In genomic region chr2:188511346-188511745, GRCh38 we compare ENCODE assay signal across 17 cellular contexts.
A peak's percentile ranks its signal among the peaks of the same experiment; 100 is the strongest.
DNase-seq lines count a peak whose midpoint lies in the region; ATAC-seq, FAIRE-seq and TF ChIP-seq lines count a peak whose summit lies in the region.
"Had no signal": no experiment of that assay in that cellular context is flagged by ENCODE, and none has a peak within 500 bp of the region (broad histone marks: within the 10 kb centered on the region; RNA-seq: fewer than 3 reads in every experiment).

No MANE protein-coding gene starts in this region.

- H3K9me1 ChIP-seq in IMR-90 (ENCODE audit: insufficient read depth, low read length): no peaks in the 10 kb centered on the region

- H3K4ac ChIP-seq in IMR-90 (ENCODE audit: low read depth, low read length): peak overlapping the region; percentile 58

- no peak overlapping the region for H4K91ac ChIP-seq in IMR-90 (ENCODE audit: insufficient read depth, low read depth, low read length)

- no peak overlapping the region for H2AK5ac ChIP-seq in IMR-90 (ENCODE audit: low read depth, low read length)

- POLR2A ChIA-PET in IMR-90 (lab: Charles Lee; ENCODE audit: unreplicated experiment): no interaction called here

- no peak overlapping the region for H3K18ac ChIP-seq in IMR-90 (ENCODE audit: low read depth, low read length)

- H3K27ac ChIP-seq in IMR-90 (ENCODE audit: insufficient read depth, low read length): no peak overlapping the region
- H3K27ac ChIP-seq: BLaER1 treated with 17β-estradiol and CSF1 and Interleukin-3, amounts not matched to agents 10 nM and 100 nM had no signal

- TF ChIP-seq RAD21 in IMR-90 (IDR thresholded peaks at IDR 0.05; ENCODE audit: low read length): no peak

- H3K36me3 Mint-ChIP-seq in nephron (ENCODE audit: low read depth): no peaks in the 10 kb centered on the region

- in situ Hi-C loops in IMR-90 (cut with MboI; ENCODE audit: low sequenced_read_pairs): loop anchor here (5.0 kb wide), 1 partner anchor 219 kb away; the partner anchor contains the start of gene GULP1

- H3K56ac ChIP-seq in IMR-90 (ENCODE audit: extremely low read depth, insufficient read depth, low read length): no peak overlapping the region; the same call in 1 of the 2 replicates

- no peaks in the 10 kb centered on the region for H3K9me3 ChIP-seq in IMR-90 (ENCODE audit: control insufficient read depth, insufficient read depth, low read length)
- H3K9me3 ChIP-seq: BLaER1 treated with 17β-estradiol and CSF1 and Interleukin-3, amounts not matched to agents 10 nM and 100 nM had no signal

- TF ChIP-seq CTCF in IMR-90 (conservative IDR thresholded peaks at IDR 0.05; ENCODE audit: low read depth, low read length) (no peak), nephron (IDR thresholded peaks at IDR 0.05; ENCODE audit: unreplicated experiment in 3 of 3) (no peak)

- H3K4me3 ChIP-seq in IMR-90 (ENCODE audit: insufficient read depth, low read depth, low read length): no peak overlapping the region
- H3K4me3 ChIP-seq: BLaER1 treated with 17β-estradiol and CSF1 and Interleukin-3, amounts not matched to agents 10 nM and 100 nM had no signal

- CTCF ChIA-PET in IMR-90 (lab: Yijun Ruan, JAX): no interaction called here

- H3K4me3 Mint-ChIP-seq in nephron: no peak overlapping the region

- intact Hi-C loops in IMR-90 (cut with micrococcal nuclease): loop anchor here (5.0 to 10.0 kb wide), 3 partner anchors 854 to 1647 kb away; no protein-coding TSS in a partner anchor

- no peak overlapping the region for H4K5ac ChIP-seq in IMR-90 (ENCODE audit: low read depth, low read length)

- H3K4me2 ChIP-seq in IMR-90 (ENCODE audit: low read depth, low read length): no peak overlapping the region
- H3K4me2 ChIP-seq: BLaER1 treated with 17β-estradiol and CSF1 and Interleukin-3, amounts not matched to agents 10 nM and 100 nM had no signal

- H3K14ac ChIP-seq in IMR-90 (replicated peaks; ENCODE audit: low read depth, low read length): no peak overlapping the region

- no peak for TF ChIP-seq POLR2A in IMR-90 (IDR thresholded peaks at IDR 0.05; ENCODE audit: low read depth, low read length)
- no peak for TF ChIP-seq POLR2A in GM12891 (IDR thresholded peaks at IDR 0.05; ENCODE audit: low read depth, low read length)

- peak overlapping the region in 1 of 2 experiments; percentile 19; a peak in 1 of 4 replicates for H4K8ac ChIP-seq in IMR-90 (ENCODE audit: low read depth in 2 of 2, low read length in 2 of 2)

- no peak overlapping the region for H2AK9ac ChIP-seq in IMR-90 (replicated peaks; ENCODE audit: low read depth, low read length, poor library complexity)

- dilution Hi-C loops in IMR-90 (cut with HindIII; ENCODE audit: low sequenced_read_pairs, unreplicated experiment): no loop called here

- no peaks in the 10 kb centered on the region for H4K20me1 ChIP-seq in IMR-90 (ENCODE audit: insufficient read depth, low read length)
- H4K20me1 ChIP-seq: BLaER1 treated with 17β-estradiol and CSF1 and Interleukin-3, amounts not matched to agents 10 nM and 100 nM had no signal

- no TSS peak for BruUV-seq in IMR-90 (replicated peaks; lab: Mats Ljungman, UMichigan)

- ATAC-seq in IMR-90 (ENCODE audit: low read depth): no peak
- ATAC-seq: HCT116 had no signal

- peak overlapping the region; percentile 76 for H2BK20ac ChIP-seq in IMR-90 (ENCODE audit: low read depth, low read length)

- peak overlapping the region; percentile 23; the same call in 1 of the 2 replicates for H3K23ac ChIP-seq in IMR-90 (ENCODE audit: low read depth, low read length)

- H3K4me1 ChIP-seq in IMR-90 (ENCODE audit: control insufficient read depth, insufficient read depth, low read length): no peaks in the 10 kb centered on the region

- WGBS in IMR-90 (ENCODE audit: extremely low coverage in 2 of 2, insufficient read length in 1 of 2), 2 experiments: no CpG with 5 or more reads among the region's 2 CpGs

- H3K9ac ChIP-seq in IMR-90 (ENCODE audit: low read depth, low read length): no peak overlapping the region
- H3K9ac ChIP-seq: BLaER1 treated with 17β-estradiol and CSF1 and Interleukin-3, amounts not matched to agents 10 nM and 100 nM had no signal

- H3K4me1 Mint-ChIP-seq in nephron: no peaks in the 10 kb centered on the region

- H3K79me1 ChIP-seq in IMR-90 (ENCODE audit: low read depth in 1 of 2, low read length in 2 of 2): peaks cover 0 to 8% of the 10 kb centered on the region in 2 experiments; a peak in 2 of 4 replicates

- H2AFZ ChIP-seq in IMR-90 (replicated peaks; ENCODE audit: low read length, poor library complexity): no peak overlapping the region

- H3K36me3 ChIP-seq in IMR-90 (ENCODE audit: control insufficient read depth, insufficient read depth, low read length): no peaks in the 10 kb centered on the region
- H3K36me3 ChIP-seq: BLaER1 treated with 17β-estradiol and CSF1 and Interleukin-3, amounts not matched to agents 10 nM and 100 nM had no signal

- peak overlapping the region; percentile 71; the same call in 1 of the 3 replicates for H2BK15ac ChIP-seq in IMR-90 (ENCODE audit: low read depth, low read length)

- H2BK120ac ChIP-seq in IMR-90 (ENCODE audit: low read depth, low read length): no peak overlapping the region

- H3K27me3 Mint-ChIP-seq in nephron (ENCODE audit: low read depth): no peaks in the 10 kb centered on the region

- H3K27me3 ChIP-seq in IMR-90 (ENCODE audit: control insufficient read depth, insufficient read depth, low read length): no peaks in the 10 kb centered on the region
- H3K27me3 ChIP-seq: BLaER1 treated with 17β-estradiol and CSF1 and Interleukin-3, amounts not matched to agents 10 nM and 100 nM had no signal

- FAIRE-seq in GM12891 (lab: Jason Lieb, UNC): no peak
- FAIRE-seq: GM12892 had no signal

- H3K27ac Mint-ChIP-seq in nephron: peak overlapping the region in 2 of 3 experiments; percentile 53 to 75

- H3K9me3 Mint-ChIP-seq in nephron: no peaks in the 10 kb centered on the region

- no peak overlapping the region for H2BK5ac ChIP-seq in IMR-90 (ENCODE audit: low read depth, low read length, poor library complexity, severe bottlenecking)

- peak; percentile 5 for DNase-seq in DMS153 (lab: John Stamatoyannopoulos, UW)
- DNase-seq in DMS153 treated with DMSO at 0.1 percent for 48 hours (lab: John Stamatoyannopoulos, UW; ENCODE audit: unreplicated experiment): no peak
- DNase-seq in IMR-90: no peak
- DNase-seq in NCI-H69 (lab: John Stamatoyannopoulos, UW): peak; percentile 59
- DNase-seq in NCI-H2196 (lab: John Stamatoyannopoulos, UW; ENCODE audit: unreplicated experiment): no peak
- no peak for DNase-seq in activated CD4-positive, alpha-beta T cell treated with anti-CD3 and anti-CD28 coated beads, Interleukin-2, amount 50 U/mL, for 1 hour
- DNase-seq in GM12891 (ENCODE audit: insufficient read length, low spot score): no peak
- DNase-seq: DMS79, MV-4-11, NCI-H187 treated with DMSO at 0.1 percent for 48 hours, NCI-H2227 treated with DMSO at 0.1 percent for 48 hours, SIG-M5, T-helper 9 cell had no signal

TF ChIP-seq in IMR-90, 13 proteins besides CTCF, POLR2A, EP300 and RAD21:
- no peak for TF ChIP-seq USF2 (IDR thresholded peaks at IDR 0.05; ENCODE audit: low read depth, low read length)
- TF ChIP-seq MAZ (IDR thresholded peaks at IDR 0.05; ENCODE audit: borderline replicate concordance, low read depth, low read length): no peak
- TF ChIP-seq MXI1 (IDR thresholded peaks at IDR 0.05; ENCODE audit: borderline replicate concordance, low read depth, low read length): no peak
- TF ChIP-seq SMC3 (IDR thresholded peaks at IDR 0.05; ENCODE audit: low read depth, low read length): no peak
- TF ChIP-seq BHLHE40 (IDR thresholded peaks at IDR 0.05; ENCODE audit: low read depth, low read length): no peak
- no peak for TF ChIP-seq CEBPB (IDR thresholded peaks at IDR 0.05; ENCODE audit: low read depth, low read length)
- no peak for TF ChIP-seq RFX5 (IDR thresholded peaks at IDR 0.05; ENCODE audit: low read depth, low read length)
- no peak for TF ChIP-seq FOS (IDR thresholded peaks at IDR 0.05; ENCODE audit: low read depth, low read length)
- TF ChIP-seq MAFK (IDR thresholded peaks at IDR 0.05; ENCODE audit: low read depth, low read length): no peak
- TF ChIP-seq RCOR1 (IDR thresholded peaks at IDR 0.05; ENCODE audit: insufficient replicate concordance, low read length): no peak
- TF ChIP-seq NFE2L2 (IDR thresholded peaks at IDR 0.05; ENCODE audit: low read depth, low read length): no peak
TF ChIP-seq in IMR-90: peak in this region for 0.

TF ChIP-seq in GM12891, 5 proteins besides CTCF, POLR2A, EP300 and RAD21:
- no peak for TF ChIP-seq POU2F2 (IDR thresholded peaks at IDR 0.05; ENCODE audit: low read depth, low read length)
- no peak for TF ChIP-seq TAF1 (IDR thresholded peaks at IDR 0.05; ENCODE audit: low read depth, low read length)
- no peak for TF ChIP-seq SPI1 (IDR thresholded peaks at IDR 0.05; ENCODE audit: low read depth, low read length)
- TF ChIP-seq PAX5 (IDR thresholded peaks at IDR 0.05; ENCODE audit: insufficient read depth, low read length, severe bottlenecking): no peak
- TF ChIP-seq POLR2AphosphoS5 (IDR thresholded peaks at IDR 0.05; ENCODE audit: low read depth, low read length): no peak

Comparison
In these comparisons a context has a peak if more than half of its experiments do, and no peak if none do; other contexts are left out.
1. DNase-seq: peak in DMS153 (single experiment) and NCI-H69 (single experiment); none in DMS153 treated with DMSO at 0.1 percent for 48 hours (single experiment), IMR-90 (single experiment), NCI-H2196 (single experiment), activated CD4-positive, alpha-beta T cell treated with anti-CD3 and anti-CD28 coated beads, Interleukin-2, amount 50 U/mL, for 1 hour (single experiment) and GM12891 (single experiment).